Comparison of ENCODE assay signal across 1 cellular context in the genomic region with DNA sequence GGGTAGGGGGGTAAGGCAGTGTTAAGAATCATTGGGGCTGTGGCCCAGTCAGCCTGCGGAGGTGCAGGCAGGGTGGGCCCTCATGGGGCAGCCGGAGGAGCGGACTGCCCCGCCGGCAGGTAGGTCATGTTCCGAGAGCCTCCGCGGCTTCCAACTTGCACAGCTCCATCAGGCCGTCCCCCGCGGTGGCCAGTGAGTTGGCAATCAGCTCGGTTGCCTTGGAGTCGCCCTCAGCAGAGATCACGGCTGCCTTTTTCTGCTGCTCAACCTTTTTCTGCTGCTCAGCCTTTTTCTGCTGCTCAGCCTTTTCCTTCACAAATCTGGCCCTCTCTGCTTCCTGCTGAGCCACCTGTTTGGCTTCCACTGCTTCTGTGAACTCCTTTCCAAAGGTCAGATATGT.
TF ChIP-seq lines count a peak whose summit lies in the region.

No MANE protein-coding gene starts in this region.

TF ChIP-seq in GM23338, 12 proteins besides CTCF, POLR2A, EP300 and RAD21 (continued from another document):
- TF ChIP-seq ZNF462 (CRISPR knock-in tag; IDR thresholded peaks at IDR 0.05) (no peak), JUNB (IDR thresholded peaks at IDR 0.05; ENCODE audit: unreplicated experiment) (no peak)
- TF ChIP-seq, protein P1, sequence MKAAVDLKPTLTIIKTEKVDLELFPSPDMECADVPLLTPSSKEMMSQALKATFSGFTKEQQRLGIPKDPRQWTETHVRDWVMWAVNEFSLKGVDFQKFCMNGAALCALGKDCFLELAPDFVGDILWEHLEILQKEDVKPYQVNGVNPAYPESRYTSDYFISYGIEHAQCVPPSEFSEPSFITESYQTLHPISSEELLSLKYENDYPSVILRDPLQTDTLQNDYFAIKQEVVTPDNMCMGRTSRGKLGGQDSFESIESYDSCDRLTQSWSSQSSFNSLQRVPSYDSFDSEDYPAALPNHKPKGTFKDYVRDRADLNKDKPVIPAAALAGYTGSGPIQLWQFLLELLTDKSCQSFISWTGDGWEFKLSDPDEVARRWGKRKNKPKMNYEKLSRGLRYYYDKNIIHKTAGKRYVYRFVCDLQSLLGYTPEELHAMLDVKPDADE (IDR thresholded peaks at IDR 0.05), result no peak
TF ChIP-seq in GM23338: peak in this region for 0.
